ENCODE assay signal across 9 cellular contexts in the genomic region with DNA sequence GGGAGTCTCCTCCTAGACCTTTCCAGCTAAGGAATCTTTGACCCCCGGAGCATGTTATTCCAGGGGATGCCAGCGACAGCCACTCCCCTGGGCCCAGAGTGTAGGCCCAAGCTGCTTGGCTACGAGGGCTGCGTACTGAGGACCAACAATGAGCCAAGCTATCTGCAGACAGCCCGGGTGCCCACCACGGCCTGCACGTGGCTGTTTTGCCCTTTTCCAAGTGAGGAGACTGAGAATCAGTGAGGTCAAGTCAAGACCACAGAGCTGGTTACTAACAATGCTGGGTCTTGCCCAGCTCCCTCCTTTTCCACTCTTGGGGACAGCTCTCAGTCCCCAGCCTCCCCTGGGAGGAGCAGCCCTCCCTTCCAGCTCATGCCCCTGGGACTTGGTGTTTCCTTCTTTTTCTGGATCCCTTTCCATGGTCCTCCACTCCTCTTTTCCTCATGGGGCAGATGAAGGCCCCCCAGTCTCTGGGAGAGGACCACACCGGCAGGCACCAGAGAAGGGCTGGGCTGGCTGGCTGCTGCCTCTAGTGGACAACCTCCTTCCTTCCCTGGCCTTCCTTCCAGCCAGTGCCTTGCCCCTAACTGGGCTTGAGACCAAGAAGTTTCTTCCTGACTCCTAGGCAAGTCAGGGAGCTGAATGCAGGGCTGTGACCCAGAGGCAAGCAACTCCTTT. TPM values are rescaled to one million over a fixed set of nuclear protein-coding genes. Genes with fewer than 3 reads are reported as not detected.
DNase-seq lines count a peak whose midpoint lies in the region; ATAC-seq, FAIRE-seq and TF ChIP-seq lines count a peak whose summit lies in the region.
"Had no signal": no experiment of that assay in that cellular context is flagged by ENCODE, and none has a peak within 500 bp of the region (broad histone marks: within the 10 kb centered on the region; RNA-seq: fewer than 3 reads in every experiment).

No MANE protein-coding gene starts in this region.

- no peak for FAIRE-seq in astrocyte (lab: Jason Lieb, UNC)

- peak overlapping the region; percentile 79 for H2AFZ ChIP-seq in astrocyte (ENCODE audit: low read depth, low read length)

- H3K27ac Mint-ChIP-seq in astrocyte (ENCODE audit: unreplicated experiment): no peak overlapping the region
- H3K27ac Mint-ChIP-seq in natural killer cell treated with Interleukin-12 subunit alpha and Interleukin-12 subunit beta and Interleukin-15 and Interleukin-18, amount 100 ng/mL, for 72 hours: no peak overlapping the region

- peak overlapping the region; percentile 52 for H3K4me3 Mint-ChIP-seq in astrocyte (ENCODE audit: unreplicated experiment)
- H3K4me3 Mint-ChIP-seq in natural killer cell treated with Interleukin-12 subunit alpha and Interleukin-12 subunit beta and Interleukin-15 and Interleukin-18, amount 100 ng/mL, for 72 hours: no peak overlapping the region

- no peaks in the 10 kb centered on the region for H4K20me1 ChIP-seq in astrocyte (ENCODE audit: insufficient read depth, low read length)
- H4K20me1 ChIP-seq: BLaER1 treated with 17β-estradiol and CSF1 and Interleukin-3, amounts not matched to agents 10 nM and 100 nM had no signal

- ATAC-seq in natural killer cell treated with Interleukin-12 subunit alpha and Interleukin-12 subunit beta and Interleukin-15 and Interleukin-18, amount 100 ng/mL, for 72 hours: no peak
- ATAC-seq in GM21447 (IDR thresholded peaks at IDR 0.05; ENCODE audit: unreplicated experiment): no peak

- peaks cover 74% of the 10 kb centered on the region for H3K27me3 Mint-ChIP-seq in astrocyte (ENCODE audit: low read depth, unreplicated experiment)
- peaks cover 39 to 58% of the 10 kb centered on the region in 2 donors for H3K27me3 Mint-ChIP-seq in natural killer cell treated with Interleukin-12 subunit alpha and Interleukin-12 subunit beta and Interleukin-15 and Interleukin-18, amount 100 ng/mL, for 72 hours

- H3K9ac ChIP-seq in astrocyte (ENCODE audit: low read length): peak overlapping the region; percentile 79
- H3K9ac ChIP-seq: BLaER1 treated with 17β-estradiol and CSF1 and Interleukin-3, amounts not matched to agents 10 nM and 100 nM had no signal

- peaks cover 29% of the 10 kb centered on the region for H3K79me2 ChIP-seq in astrocyte (ENCODE audit: insufficient read depth, low read length)

- in situ Hi-C loops in G401 (cut with HindIII; ENCODE audit: low sequenced_read_pairs): no loop called here

- no peaks in the 10 kb centered on the region for H3K9me3 ChIP-seq in astrocyte (ENCODE audit: insufficient read depth, low read depth, low read length)

- no peaks in the 10 kb centered on the region for H3K4me1 Mint-ChIP-seq in astrocyte (ENCODE audit: low read depth, unreplicated experiment)
- H3K4me1 Mint-ChIP-seq in natural killer cell treated with Interleukin-12 subunit alpha and Interleukin-12 subunit beta and Interleukin-15 and Interleukin-18, amount 100 ng/mL, for 72 hours (ENCODE audit: low read depth in 2 of 2): no peaks in the 10 kb centered on the region

- peak overlapping the region; percentile 96 for H3K4me2 ChIP-seq in astrocyte (ENCODE audit: low read length)
- H3K4me2 ChIP-seq: BLaER1 treated with 17β-estradiol and CSF1 and Interleukin-3, amounts not matched to agents 10 nM and 100 nM had no signal

- H3K4me1 ChIP-seq in astrocyte (ENCODE audit: insufficient read depth, low read length): peaks cover 14% of the 10 kb centered on the region

- TF ChIP-seq CTCF in astrocyte (IDR thresholded peaks at IDR 0.05; ENCODE audit: insufficient read depth, low read depth, low read length): peak; percentile 57

- no peak overlapping the region for H3K27ac ChIP-seq in astrocyte (ENCODE audit: low read depth, low read length)
- H3K27ac ChIP-seq: BLaER1 treated with 17β-estradiol and CSF1 and Interleukin-3, amounts not matched to agents 10 nM and 100 nM had no signal

- H3K36me3 ChIP-seq in astrocyte (ENCODE audit: insufficient read depth, low read length): no peaks in the 10 kb centered on the region
- H3K36me3 ChIP-seq: BLaER1 treated with 17β-estradiol and CSF1 and Interleukin-3, amounts not matched to agents 10 nM and 100 nM had no signal

- H3K27me3 ChIP-seq in astrocyte (ENCODE audit: insufficient read depth, low read length): no peaks in the 10 kb centered on the region
- H3K27me3 ChIP-seq: BLaER1 treated with 17β-estradiol and CSF1 and Interleukin-3, amounts not matched to agents 10 nM and 100 nM had no signal

- no peaks in the 10 kb centered on the region for H3K9me3 Mint-ChIP-seq in astrocyte (ENCODE audit: unreplicated experiment)
- H3K9me3 Mint-ChIP-seq in natural killer cell treated with Interleukin-12 subunit alpha and Interleukin-12 subunit beta and Interleukin-15 and Interleukin-18, amount 100 ng/mL, for 72 hours: no peaks in the 10 kb centered on the region

- no peaks in the 10 kb centered on the region for H3K36me3 Mint-ChIP-seq in astrocyte (ENCODE audit: low read depth, unreplicated experiment)
- H3K36me3 Mint-ChIP-seq in natural killer cell treated with Interleukin-12 subunit alpha and Interleukin-12 subunit beta and Interleukin-15 and Interleukin-18, amount 100 ng/mL, for 72 hours: no peaks in the 10 kb centered on the region

- DNase-seq in DMS53 (lab: John Stamatoyannopoulos, UW): peak; percentile 51
- DNase-seq in DMS53 treated with DMSO at 0.1 percent for 48 hours (lab: John Stamatoyannopoulos, UW; ENCODE audit: unreplicated experiment): no peak
- peak; percentile 64 for DNase-seq in astrocyte (ENCODE audit: low read depth)
- DNase-seq in iPS-NIHi11 (ENCODE audit: low spot score): peak; percentile 75
- peak; percentile 76 for DNase-seq in stromal cell of bone marrow (ENCODE audit: low read depth)
- DNase-seq in G401 (ENCODE audit: low spot score): no peak
- DNase-seq in natural killer cell treated with Interleukin-12 subunit alpha and Interleukin-12 subunit beta and Interleukin-15 and Interleukin-18, amount 100 ng/mL, for 72 hours (ENCODE audit: low spot score): no peak

- peak overlapping the region; percentile 62 for H3K4me3 ChIP-seq in astrocyte (ENCODE audit: insufficient read depth, low read depth, low read length)
- H3K4me3 ChIP-seq: BLaER1 treated with 17β-estradiol and CSF1 and Interleukin-3, amounts not matched to agents 10 nM and 100 nM had no signal

RNA-seq across cellular contexts. Expression of gene MALL, which starts 0.6 kb away (rescaled TPM):
- 0.19 and 0.36 TPM in 2 replicates for total RNA-seq in astrocyte
- total RNA-seq in G401 (2014; rRNA removed; shearing (Covaris generic)): 0.92 and 1.5 TPM in 2 replicates
- not detected for total RNA-seq in natural killer cell treated with Interleukin-12 subunit alpha and Interleukin-12 subunit beta and Interleukin-15 and Interleukin-18, amount 100 ng/mL, for 72 hours

Comparison
In these comparisons a context has a peak if more than half of its experiments do, and no peak if none do; other contexts are left out.
1. DNase-seq: peak in DMS53 (single experiment), astrocyte (single experiment), iPS-NIHi11 (single experiment) and stromal cell of bone marrow (single experiment); none in DMS53 treated with DMSO at 0.1 percent for 48 hours (single experiment), G401 (single experiment) and natural killer cell treated with Interleukin-12 subunit alpha and Interleukin-12 subunit beta and Interleukin-15 and Interleukin-18, amount 100 ng/mL, for 72 hours (single experiment).